25 cellular contexts compared by ENCODE assay signal in genomic region chr7:54743580-54743979, GRCh38.
"Had no signal": no experiment of that assay in that cellular context is flagged by ENCODE, and none has a peak within 500 bp of the region (broad histone marks: within the 10 kb centered on the region; RNA-seq: fewer than 3 reads in every experiment).

No MANE protein-coding gene starts in this region.

- H3K4me1 ChIP-seq: adrenal gland, breast epithelium, left ventricle myocardium inferior, neural progenitor cell, right lobe of liver, tibial artery had no signal

- H3K9me3 ChIP-seq: adrenal gland, breast epithelium, left ventricle myocardium inferior, right lobe of liver, tibial artery had no signal

- H3K27ac Mint-ChIP-seq: activated CD4-positive, alpha-beta T cell treated with anti-CD3 and anti-CD28 coated beads, Interleukin-2, amount 10 ng/mL, durations not matched to agents 7 days and 5 days; activated CD8-positive, alpha-beta T cell treated with anti-CD3 and anti-CD28 coated beads, Interleukin-2, amount 10 ng/mL, durations not matched to agents 7 days and 5 days; activated naive CD4-positive, alpha-beta T cell treated with anti-CD3 and anti-CD28 coated beads, Interleukin-2, amount 50 U/mL, for 24 hours; activated T-helper 1 cell treated with anti-CD3 and anti-CD28 coated beads, Interleukin-12 subunit alpha, Interleukin-12 subunit beta, Interleukin-2, Interleukin-4 antibody, amounts not matched to agents 30 ng/mL and 10 ng/mL and 1 ng/mL, durations not matched to agents 14 hours and 24 hours and 36 hours; mesothelial cell of epicardium; neural progenitor cell; stimulated activated naive CD8-positive, alpha-beta T cell treated with anti-CD3 and anti-CD28 coated beads, Interleukin-15, amount 100 ng/mL, for 72 hours; T-helper 1 cell treated with Interleukin-12 subunit alpha and Interleukin-12 subunit beta and Interleukin-4 antibody, amounts not matched to agents 30 μg/mL and 1 μg/mL, for 36 hours had no signal

- H3K9ac ChIP-seq: neural progenitor cell had no signal

- H3K27me3 Mint-ChIP-seq: activated CD4-positive, alpha-beta T cell treated with anti-CD3 and anti-CD28 coated beads, Interleukin-2, amount 10 ng/mL, durations not matched to agents 7 days and 5 days; activated naive CD4-positive, alpha-beta T cell treated with anti-CD3 and anti-CD28 coated beads, Interleukin-2, amount 50 U/mL, for 24 hours; central memory CD8-positive, alpha-beta T cell; naive thymus-derived CD8-positive, alpha-beta T cell; stimulated activated naive CD8-positive, alpha-beta T cell treated with anti-CD3 and anti-CD28 coated beads, Interleukin-15, amount 100 ng/mL, for 72 hours had no signal

- H3K9me3 Mint-ChIP-seq: activated CD4-positive, alpha-beta T cell treated with anti-CD3 and anti-CD28 coated beads, Interleukin-2, amount 10 ng/mL, durations not matched to agents 7 days and 5 days; activated naive CD4-positive, alpha-beta T cell treated with anti-CD3 and anti-CD28 coated beads, Interleukin-2, amount 50 U/mL, for 24 hours; activated T-helper 1 cell treated with anti-CD3 and anti-CD28 coated beads, Interleukin-12 subunit alpha, Interleukin-12 subunit beta, Interleukin-2, Interleukin-4 antibody, amounts not matched to agents 30 ng/mL and 10 ng/mL and 1 ng/mL, durations not matched to agents 14 hours and 24 hours and 36 hours; central memory CD8-positive, alpha-beta T cell; immature natural killer cell; mesothelial cell of epicardium; naive thymus-derived CD8-positive, alpha-beta T cell; neural progenitor cell; stimulated activated naive CD8-positive, alpha-beta T cell treated with anti-CD3 and anti-CD28 coated beads, Interleukin-15, amount 100 ng/mL, for 72 hours; T-helper 1 cell treated with Interleukin-12 subunit alpha and Interleukin-12 subunit beta and Interleukin-4 antibody, amounts not matched to agents 30 μg/mL and 1 μg/mL, for 36 hours had no signal

- H3K4me1 Mint-ChIP-seq: activated naive CD4-positive, alpha-beta T cell treated with anti-CD3 and anti-CD28 coated beads, Interleukin-2, amount 50 U/mL, for 24 hours; mesothelial cell of epicardium; neural progenitor cell; stimulated activated naive CD8-positive, alpha-beta T cell treated with anti-CD3 and anti-CD28 coated beads, Interleukin-15, amount 100 ng/mL, for 72 hours had no signal

- H3K36me3 ChIP-seq: breast epithelium, neural progenitor cell had no signal

- DNase-seq: activated CD4-positive, alpha-beta T cell treated with anti-CD3 and anti-CD28 coated beads, Interleukin-2, amount 10 ng/mL, durations not matched to agents 7 days and 5 days; activated CD4-positive, CD25-positive, alpha-beta regulatory T cell treated with anti-CD3 and anti-CD28 coated beads, Interleukin-2, amount 50 U/mL, for 72 hours; activated CD8-positive, alpha-beta T cell treated with anti-CD3 and anti-CD28 coated beads, Interleukin-2, amount 10 ng/mL, durations not matched to agents 7 days and 5 days; activated gamma-delta T cell treated with Interleukin-2 at 50 U/mL for 16 hours; adrenal gland; foreskin melanocyte; immature natural killer cell; left ventricle myocardium inferior; naive thymus-derived CD8-positive, alpha-beta T cell; posterior cingulate gyrus; right lobe of liver; stimulated activated CD4-positive, alpha-beta T cell treated with anti-CD3 and anti-CD28 coated beads, Interleukin-1b, Interleukin-23, amount 100 ng/mL, for 48 hours; stimulated activated naive CD8-positive, alpha-beta T cell treated with anti-CD3 and anti-CD28 coated beads, Interleukin-15, amount 100 ng/mL, for 72 hours; tibial artery had no signal

- ATAC-seq: activated CD8-positive, alpha-beta T cell treated with anti-CD3 and anti-CD28 coated beads, Interleukin-2, amount 10 ng/mL, durations not matched to agents 7 days and 5 days; naive thymus-derived CD8-positive, alpha-beta T cell; right lobe of liver; stimulated activated naive CD8-positive, alpha-beta T cell treated with anti-CD3 and anti-CD28 coated beads, Interleukin-15, amount 100 ng/mL, for 72 hours had no signal

- H3K4me3 ChIP-seq: adrenal gland, breast epithelium, coronary artery, left ventricle myocardium inferior, neural progenitor cell, right lobe of liver, skin epidermis, tibial artery had no signal

- H2AFZ ChIP-seq: neural progenitor cell had no signal

- H3K4me3 Mint-ChIP-seq: activated CD4-positive, alpha-beta T cell treated with anti-CD3 and anti-CD28 coated beads, Interleukin-2, amount 10 ng/mL, durations not matched to agents 7 days and 5 days; activated CD8-positive, alpha-beta T cell treated with anti-CD3 and anti-CD28 coated beads, Interleukin-2, amount 10 ng/mL, durations not matched to agents 7 days and 5 days; activated naive CD4-positive, alpha-beta T cell treated with anti-CD3 and anti-CD28 coated beads, Interleukin-2, amount 50 U/mL, for 24 hours; activated T-helper 1 cell treated with anti-CD3 and anti-CD28 coated beads, Interleukin-12 subunit alpha, Interleukin-12 subunit beta, Interleukin-2, Interleukin-4 antibody, amounts not matched to agents 30 ng/mL and 10 ng/mL and 1 ng/mL, durations not matched to agents 14 hours and 24 hours and 36 hours; central memory CD8-positive, alpha-beta T cell; immature natural killer cell; mesothelial cell of epicardium; naive thymus-derived CD8-positive, alpha-beta T cell; neural progenitor cell; stimulated activated naive CD8-positive, alpha-beta T cell treated with anti-CD3 and anti-CD28 coated beads, Interleukin-15, amount 100 ng/mL, for 72 hours; T-helper 1 cell treated with Interleukin-12 subunit alpha and Interleukin-12 subunit beta and Interleukin-4 antibody, amounts not matched to agents 30 μg/mL and 1 μg/mL, for 36 hours had no signal

- H3K4me2 ChIP-seq: neural progenitor cell had no signal

- H3K27me3 ChIP-seq: adrenal gland, breast epithelium, neural progenitor cell, right lobe of liver, tibial artery had no signal

- H3K27ac ChIP-seq: adrenal gland, breast epithelium, coronary artery, epithelial cell of prostate, left ventricle myocardium inferior, neural progenitor cell, right lobe of liver, skin epidermis, tibial artery, VCaP had no signal
